11 cellular contexts compared by ENCODE assay signal in the genomic region with DNA sequence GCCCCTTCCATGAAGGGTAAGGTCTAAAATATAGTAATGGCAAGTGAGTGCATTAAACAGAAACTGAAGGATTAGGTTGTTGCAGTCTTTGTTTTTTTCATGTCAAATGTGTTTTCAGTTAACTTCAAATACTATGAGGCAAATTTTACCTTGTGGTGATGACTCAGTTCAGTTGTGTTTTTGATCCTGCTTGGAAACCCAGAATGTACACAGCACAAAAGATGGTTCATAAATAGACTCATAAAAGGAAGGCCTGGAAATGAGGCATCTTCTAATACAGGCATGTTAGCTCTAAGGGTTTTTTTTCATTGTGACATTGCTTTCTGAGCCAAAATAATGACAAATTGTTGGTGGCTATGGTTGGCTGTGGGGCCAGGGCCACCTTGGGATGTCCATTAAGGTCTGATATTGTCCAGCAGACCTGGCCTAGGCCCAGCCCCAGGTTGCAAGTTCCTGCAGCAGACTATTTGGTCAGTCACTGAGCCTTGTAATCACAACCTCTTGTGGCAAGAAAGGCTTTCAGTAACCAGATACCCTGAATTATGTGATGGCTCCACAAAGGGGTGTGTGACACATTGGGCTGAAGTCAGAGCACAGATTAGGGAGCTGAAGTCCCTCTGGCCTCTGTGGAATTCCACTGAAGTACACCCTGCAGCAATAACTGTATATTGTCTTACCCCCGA.
DNase-seq lines count a peak whose midpoint lies in the region; ATAC-seq and TF ChIP-seq lines count a peak whose summit lies in the region.
"Had no signal": no experiment of that assay in that cellular context is flagged by ENCODE, and none has a peak within 500 bp of the region (broad histone marks: within the 10 kb centered on the region; RNA-seq: fewer than 3 reads in every experiment).

No MANE protein-coding gene starts in this region.

- H3K27ac Mint-ChIP-seq in activated T-cell treated with anti-CD3 and anti-CD28 coated beads, Interleukin-2, amount 50 U/mL, for 24 hours: peak overlapping the region; percentile 82
- H3K27ac Mint-ChIP-seq in stimulated activated naive CD8-positive, alpha-beta T cell treated with anti-CD3 and anti-CD28 coated beads, Interleukin-15, amount 100 ng/mL, for 72 hours: peak overlapping the region in 1 of 2 donors; percentile 28
- peak overlapping the region in 1 of 7 donors; percentile 67 for H3K27ac Mint-ChIP-seq in CD14-positive monocyte
- H3K27ac Mint-ChIP-seq: memory B cell had no signal

- TF ChIP-seq CTCF in CD14-positive monocyte (IDR thresholded peaks at IDR 0.05): no peak

- no peaks in the 10 kb centered on the region for H3K9me3 Mint-ChIP-seq in activated T-cell treated with anti-CD3 and anti-CD28 coated beads, Interleukin-2, amount 50 U/mL, for 24 hours
- no peaks in the 10 kb centered on the region for H3K9me3 Mint-ChIP-seq in stimulated activated naive CD8-positive, alpha-beta T cell treated with anti-CD3 and anti-CD28 coated beads, Interleukin-15, amount 100 ng/mL, for 72 hours
- peaks cover 0 to 10% (median 3%) of the 10 kb centered on the region in 7 donors for H3K9me3 Mint-ChIP-seq in CD14-positive monocyte
- H3K9me3 Mint-ChIP-seq: memory B cell had no signal

- no peak for DNase-seq in activated T-cell treated with anti-CD3 and anti-CD28 coated beads, Interleukin-2, amount 50 U/mL, for 24 hours
- DNase-seq in activated T-cell treated with anti-CD3 and anti-CD28 coated beads for 4 hours: no peak
- DNase-seq in SW480 (ENCODE audit: low spot score): peak; percentile 16
- DNase-seq in fibroblast of peridontal ligament (ENCODE audit: extremely low read depth): peak; percentile 82
- DNase-seq in stimulated activated naive CD8-positive, alpha-beta T cell treated with anti-CD3 and anti-CD28 coated beads, Interleukin-15, amount 100 ng/mL, for 72 hours: no peak
- no peak for DNase-seq in NCI-H526 treated with DMSO at 0.1 percent for 48 hours (lab: John Stamatoyannopoulos, UW)
- no peak for DNase-seq in CD14-positive monocyte (ENCODE audit: low spot score)
- DNase-seq: body of pancreas, Karpas-422 had no signal

- H3K27me3 Mint-ChIP-seq in activated T-cell treated with anti-CD3 and anti-CD28 coated beads, Interleukin-2, amount 50 U/mL, for 24 hours: peaks cover 8% of the 10 kb centered on the region
- peaks cover 10% of the 10 kb centered on the region for H3K27me3 Mint-ChIP-seq in stimulated activated naive CD8-positive, alpha-beta T cell treated with anti-CD3 and anti-CD28 coated beads, Interleukin-15, amount 100 ng/mL, for 72 hours
- peaks cover 7 to 13% (median 12%) of the 10 kb centered on the region in 3 donors for H3K27me3 Mint-ChIP-seq in CD14-positive monocyte (ENCODE audit: low read depth in 3 of 3)

- H3K4me1 Mint-ChIP-seq in activated T-cell treated with anti-CD3 and anti-CD28 coated beads, Interleukin-2, amount 50 U/mL, for 24 hours (ENCODE audit: low read depth): peaks cover 50% of the 10 kb centered on the region
- H3K4me1 Mint-ChIP-seq in stimulated activated naive CD8-positive, alpha-beta T cell treated with anti-CD3 and anti-CD28 coated beads, Interleukin-15, amount 100 ng/mL, for 72 hours: peaks cover 60% of the 10 kb centered on the region
- H3K4me1 Mint-ChIP-seq in CD14-positive monocyte: peaks cover 13% of the 10 kb centered on the region
- H3K4me1 Mint-ChIP-seq: memory B cell had no signal

- no peaks in the 10 kb centered on the region for H3K36me3 Mint-ChIP-seq in activated T-cell treated with anti-CD3 and anti-CD28 coated beads, Interleukin-2, amount 50 U/mL, for 24 hours (ENCODE audit: low read depth)
- H3K36me3 Mint-ChIP-seq in CD14-positive monocyte: no peaks in the 10 kb centered on the region
- H3K36me3 Mint-ChIP-seq: memory B cell had no signal

- no peak overlapping the region for H3K4me3 Mint-ChIP-seq in activated T-cell treated with anti-CD3 and anti-CD28 coated beads, Interleukin-2, amount 50 U/mL, for 24 hours
- no peak overlapping the region for H3K4me3 Mint-ChIP-seq in stimulated activated naive CD8-positive, alpha-beta T cell treated with anti-CD3 and anti-CD28 coated beads, Interleukin-15, amount 100 ng/mL, for 72 hours
- no peak overlapping the region for H3K4me3 Mint-ChIP-seq in CD14-positive monocyte
- H3K4me3 Mint-ChIP-seq: memory B cell had no signal

- ATAC-seq in stimulated activated naive CD8-positive, alpha-beta T cell treated with anti-CD3 and anti-CD28 coated beads, Interleukin-15, amount 100 ng/mL, for 72 hours: peak; percentile 82
- no peak for ATAC-seq in GM19455 (IDR thresholded peaks at IDR 0.05; ENCODE audit: unreplicated experiment)
- ATAC-seq: body of pancreas had no signal

- intact Hi-C loops in CD14-positive monocyte (cut with micrococcal nuclease): loop anchor here in 1 of 2 donors (10.0 kb wide), 1 partner anchor 192 kb away; a partner anchor contains a TSS

Comparison
In these comparisons a context has a peak if more than half of its experiments do, and no peak if none do; other contexts are left out.
1. DNase-seq: peak in SW480 (single experiment) and fibroblast of peridontal ligament (single experiment); none in activated T-cell treated with anti-CD3 and anti-CD28 coated beads, Interleukin-2, amount 50 U/mL, for 24 hours (single experiment), activated T-cell treated with anti-CD3 and anti-CD28 coated beads for 4 hours (single experiment), stimulated activated naive CD8-positive, alpha-beta T cell treated with anti-CD3 and anti-CD28 coated beads, Interleukin-15, amount 100 ng/mL, for 72 hours (0 of 2), NCI-H526 treated with DMSO at 0.1 percent for 48 hours (single experiment) and CD14-positive monocyte (single experiment).